Comparison of ENCODE assay signal across 20 cellular contexts in the genomic region with DNA sequence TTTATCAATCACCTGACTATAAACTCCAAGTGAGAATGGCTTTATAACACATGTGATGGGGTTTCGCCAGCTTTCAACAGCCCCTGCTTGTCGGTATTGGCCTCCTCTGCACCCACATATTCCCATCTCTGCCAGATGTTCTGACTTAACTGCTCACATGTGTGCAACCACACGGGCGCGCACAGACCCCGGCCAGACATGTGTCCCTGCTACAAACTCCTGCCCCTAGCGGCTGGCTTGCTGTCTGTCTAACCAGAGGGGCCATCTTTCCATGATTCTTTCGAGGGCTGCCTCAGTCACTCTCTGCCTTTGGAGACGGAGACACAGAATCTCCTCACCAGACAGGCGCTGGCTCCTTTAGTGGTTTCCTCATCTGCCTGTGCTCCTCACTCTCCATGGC. TPM values are rescaled to one million over a fixed set of nuclear protein-coding genes. Genes with fewer than 3 reads are reported as not detected.
DNase-seq lines count a peak whose midpoint lies in the region; ATAC-seq and TF ChIP-seq lines count a peak whose summit lies in the region.
"Had no signal": no experiment of that assay in that cellular context is flagged by ENCODE, and none has a peak within 500 bp of the region (broad histone marks: within the 10 kb centered on the region; RNA-seq: fewer than 3 reads in every experiment).

No MANE protein-coding gene starts in this region.

- BruUV-seq in Calu3 (replicated peaks; lab: Mats Ljungman, UMichigan), result no TSS peak

- H3K27ac ChIP-seq in GM23338 (ENCODE audit: low read depth), result no peak overlapping the region
- H3K27ac ChIP-seq: epithelial cell of prostate, VCaP had no signal

- no peaks in the 10 kb centered on the region for H3F3A ChIP-seq in GM23338 (replicated peaks; ENCODE audit: low read depth)

- ATAC-seq in GM23338 (peak; percentile 70), SK-N-SH treated with all-trans-retinoic acid at 6 μM for 48 hours (0 out of 3 replicates have a peak, but pooled peaks have one; percentile 27)
- ATAC-seq: activated naive CD4-positive, alpha-beta T cell treated with anti-CD3 and anti-CD28 coated beads, Interleukin-2, amount 50 U/mL, for 72 hours; heart left ventricle; Right ventricle myocardium inferior had no signal

- H3K36me3 ChIP-seq in GM23338 (ENCODE audit: insufficient read depth), result no peaks in the 10 kb centered on the region
- H3K36me3 ChIP-seq: heart left ventricle had no signal

- H2AFZ ChIP-seq in GM23338, result no peak overlapping the region

- H3K27me3 Mint-ChIP-seq in GM23338 (ENCODE audit: insufficient read depth, low read depth, poor library complexity) (peaks cover 8% of the 10 kb centered on the region), Calu3 (ENCODE audit: unreplicated experiment) (no peaks in the 10 kb centered on the region)
- H3K27me3 Mint-ChIP-seq: activated CD4-positive, alpha-beta memory T cell treated with anti-CD3 and anti-CD28 coated beads for 36 hours had no signal

- H3K4me1 Mint-ChIP-seq in GM23338 (peaks cover 23% of the 10 kb centered on the region), Calu3 (ENCODE audit: low read depth, unreplicated experiment) (no peaks in the 10 kb centered on the region)
- H3K4me1 Mint-ChIP-seq: immature natural killer cell had no signal

- H4K20me1 ChIP-seq in GM23338 (replicated peaks; ENCODE audit: insufficient read depth), result no peaks in the 10 kb centered on the region

- intact Hi-C loops in Calu3 (cut with micrococcal nuclease; ENCODE audit: unreplicated experiment), result no loop called here

- no peak overlapping the region for H3K4me3 Mint-ChIP-seq in GM23338
- no peak overlapping the region for H3K4me3 Mint-ChIP-seq in Calu3 (ENCODE audit: low read depth, unreplicated experiment)
- H3K4me3 Mint-ChIP-seq: activated CD4-positive, alpha-beta memory T cell treated with anti-CD3 and anti-CD28 coated beads for 36 hours; immature natural killer cell; T-helper 1 cell treated with Interleukin-12 subunit alpha and Interleukin-12 subunit beta and Interleukin-4 antibody, amounts not matched to agents 30 μg/mL and 1 μg/mL, for 36 hours had no signal

- H3K27ac Mint-ChIP-seq in GM23338, result peak overlapping the region; percentile 17; the same call in 1 of the 2 replicates
- no peak overlapping the region for H3K27ac Mint-ChIP-seq in Calu3 (ENCODE audit: unreplicated experiment)
- H3K27ac Mint-ChIP-seq: activated CD4-positive, alpha-beta memory T cell treated with anti-CD3 and anti-CD28 coated beads for 36 hours; activated naive CD4-positive, alpha-beta T cell treated with anti-CD3 and anti-CD28 coated beads, Interleukin-2, amount 50 U/mL, for 72 hours; immature natural killer cell; T-helper 1 cell treated with Interleukin-12 subunit alpha and Interleukin-12 subunit beta and Interleukin-4 antibody, amounts not matched to agents 30 μg/mL and 1 μg/mL, for 36 hours had no signal

- TF ChIP-seq CTCF in AG09319 (IDR thresholded peaks at IDR 0.05; ENCODE audit: low read depth, low read length), result peak; percentile 24
- peak; percentile 34 to 46; a peak in 3 of 4 replicates for TF ChIP-seq CTCF in GM23338 (conservative IDR thresholded peaks at IDR 0.05; ENCODE audit: low read depth in 2 of 2)
- TF ChIP-seq CTCF in fibroblast of villous mesenchyme (IDR thresholded peaks at IDR 0.05; ENCODE audit: insufficient read depth, low read depth, low read length), result no peak
- TF ChIP-seq CTCF in Calu3 (IDR thresholded peaks at IDR 0.05; ENCODE audit: unreplicated experiment), result no peak

- H3K4me2 ChIP-seq in GM23338, result no peak overlapping the region

- H3K36me3 Mint-ChIP-seq in GM23338 (ENCODE audit: low read depth) (no peaks in the 10 kb centered on the region), Calu3 (ENCODE audit: insufficient read depth, unreplicated experiment) (no peaks in the 10 kb centered on the region)
- H3K36me3 Mint-ChIP-seq: activated CD4-positive, alpha-beta memory T cell treated with anti-CD3 and anti-CD28 coated beads for 36 hours; activated naive CD4-positive, alpha-beta T cell treated with anti-CD3 and anti-CD28 coated beads, Interleukin-2, amount 50 U/mL, for 72 hours had no signal

- H3K79me2 ChIP-seq in GM23338 (replicated peaks; ENCODE audit: insufficient read depth), result no peaks in the 10 kb centered on the region

- H3K4me1 ChIP-seq in GM23338 (ENCODE audit: insufficient read depth), result 0 out of 2 replicates have a peak, but pooled peaks cover 3% of the 10 kb centered on the region

- DNase-seq in AG09319 (ENCODE audit: extremely low read depth, low read depth) (no peak), GM23338 (ENCODE audit: low spot score) (peak; percentile 45), fibroblast of villous mesenchyme (ENCODE audit: low read depth) (peak; percentile 28), EL (no peak), HuH-7.5 (ENCODE audit: low spot score) (no peak), Calu3 (no peak)
- no peak for DNase-seq in stimulated activated CD4-positive, alpha-beta T cell treated with anti-CD3 and anti-CD28 coated beads, Interleukin-4, amount 100 ng/mL, for 4 hours
- DNase-seq: activated CD4-positive, alpha-beta memory T cell treated with anti-CD3 and anti-CD28 coated beads for 36 hours; activated T-cell treated with anti-CD3 and anti-CD28 coated beads, Interleukin-2, amount 50 U/mL, for 1 hour; heart left ventricle; immature natural killer cell; NCI-H1694; NCI-H2227 treated with DMSO at 0.1 percent for 48 hours had no signal

- no peaks in the 10 kb centered on the region for H3K9me2 ChIP-seq in GM23338 (ENCODE audit: insufficient read depth)

- H3K4me3 ChIP-seq in GM23338, result no peak overlapping the region
- H3K4me3 ChIP-seq in fibroblast of villous mesenchyme (ENCODE audit: low read depth, low read length), result no peak overlapping the region
- H3K4me3 ChIP-seq: heart left ventricle, lung had no signal

- H3K27me3 ChIP-seq in GM23338 (ENCODE audit: insufficient read depth), result no peaks in the 10 kb centered on the region
- H3K27me3 ChIP-seq: heart left ventricle had no signal

- CTCF ChIA-PET in Calu3 (lab: Charles Lee), result interaction anchor here (0.6 kb wide), 1 partner anchor 7 kb away, joined by 3 read pairs; no protein-coding TSS in a partner anchor

- H3K9me3 Mint-ChIP-seq in GM23338 (no peaks in the 10 kb centered on the region), Calu3 (ENCODE audit: low read depth, unreplicated experiment) (no peaks in the 10 kb centered on the region)
- H3K9me3 Mint-ChIP-seq: activated CD4-positive, alpha-beta memory T cell treated with anti-CD3 and anti-CD28 coated beads for 36 hours; activated naive CD4-positive, alpha-beta T cell treated with anti-CD3 and anti-CD28 coated beads, Interleukin-2, amount 50 U/mL, for 72 hours; immature natural killer cell; T-helper 1 cell treated with Interleukin-12 subunit alpha and Interleukin-12 subunit beta and Interleukin-4 antibody, amounts not matched to agents 30 μg/mL and 1 μg/mL, for 36 hours had no signal

TF ChIP-seq in GM23338, 12 proteins besides CTCF, POLR2A, EP300 and RAD21 (continues in another document):
- no peak for TF ChIP-seq NANOG (IDR thresholded peaks at IDR 0.05; ENCODE audit: borderline replicate concordance)
- no peak for TF ChIP-seq EZH2 (IDR thresholded peaks at IDR 0.05; ENCODE audit: low read depth, unreplicated experiment)
- TF ChIP-seq JUNB (IDR thresholded peaks at IDR 0.05; ENCODE audit: unreplicated experiment), result no peak
- no peak for TF ChIP-seq ZNF114 (CRISPR knock-in tag; IDR thresholded peaks at IDR 0.05)

TF ChIP-seq in SK-N-SH treated with all-trans-retinoic acid at 6 μM for 48 hours, 23 proteins besides CTCF, POLR2A, EP300 and RAD21 (continues in another document):
- TF ChIP-seq RARB (CRISPR knock-in tag; IDR thresholded peaks at IDR 0.05) (no peak), SNAI2 (CRISPR knock-in tag; IDR thresholded peaks at IDR 0.05) (no peak), GLIS3 (CRISPR knock-in tag; IDR thresholded peaks at IDR 0.05) (no peak), ZFP30 (CRISPR knock-in tag; IDR thresholded peaks at IDR 0.05) (no peak), OSR1 (CRISPR knock-in tag; IDR thresholded peaks at IDR 0.05) (no peak), ZNF565 (CRISPR knock-in tag; conservative IDR thresholded peaks at IDR 0.05; ENCODE audit: low read depth) (no peak), CSDC2 (CRISPR knock-in tag; IDR thresholded peaks at IDR 0.05) (no peak), ZNF70 (CRISPR knock-in tag; IDR thresholded peaks at IDR 0.05) (no peak), TCF4 (CRISPR knock-in tag; IDR thresholded peaks at IDR 0.05; ENCODE audit: borderline replicate concordance) (no peak)
- TF ChIP-seq, protein P1, sequence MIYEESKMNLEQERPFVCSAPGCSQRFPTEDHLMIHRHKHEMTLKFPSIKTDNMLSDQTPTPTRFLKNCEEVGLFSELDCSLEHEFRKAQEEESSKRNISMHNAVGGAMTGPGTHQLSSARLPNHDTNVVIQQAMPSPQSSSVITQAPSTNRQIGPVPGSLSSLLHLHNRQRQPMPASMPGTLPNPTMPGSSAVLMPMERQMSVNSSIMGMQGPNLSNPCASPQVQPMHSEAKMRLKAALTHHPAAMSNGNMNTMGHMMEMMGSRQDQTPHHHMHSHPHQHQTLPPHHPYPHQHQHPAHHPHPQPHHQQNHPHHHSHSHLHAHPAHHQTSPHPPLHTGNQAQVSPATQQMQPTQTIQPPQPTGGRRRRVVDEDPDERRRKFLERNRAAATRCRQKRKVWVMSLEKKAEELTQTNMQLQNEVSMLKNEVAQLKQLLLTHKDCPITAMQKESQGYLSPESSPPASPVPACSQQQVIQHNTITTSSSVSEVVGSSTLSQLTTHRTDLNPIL (CRISPR knock-in tag; IDR thresholded peaks at IDR 0.05; ENCODE audit: low read depth), result no peak
- TF ChIP-seq, protein P2, sequence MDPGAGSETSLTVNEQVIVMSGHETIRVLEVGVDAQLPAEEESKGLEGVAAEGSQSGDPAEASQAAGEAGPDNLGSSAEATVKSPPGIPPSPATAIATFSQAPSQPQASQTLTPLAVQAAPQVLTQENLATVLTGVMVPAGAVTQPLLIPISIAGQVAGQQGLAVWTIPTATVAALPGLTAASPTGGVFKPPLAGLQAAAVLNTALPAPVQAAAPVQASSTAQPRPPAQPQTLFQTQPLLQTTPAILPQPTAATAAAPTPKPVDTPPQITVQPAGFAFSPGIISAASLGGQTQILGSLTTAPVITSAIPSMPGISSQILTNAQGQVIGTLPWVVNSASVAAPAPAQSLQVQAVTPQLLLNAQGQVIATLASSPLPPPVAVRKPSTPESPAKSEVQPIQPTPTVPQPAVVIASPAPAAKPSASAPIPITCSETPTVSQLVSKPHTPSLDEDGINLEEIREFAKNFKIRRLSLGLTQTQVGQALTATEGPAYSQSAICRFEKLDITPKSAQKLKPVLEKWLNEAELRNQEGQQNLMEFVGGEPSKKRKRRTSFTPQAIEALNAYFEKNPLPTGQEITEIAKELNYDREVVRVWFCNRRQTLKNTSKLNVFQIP (CRISPR knock-in tag; IDR thresholded peaks at IDR 0.05; ENCODE audit: borderline replicate concordance, low read depth), result no peak

RNA-seq across cellular contexts. Expression of a gene that starts 15.3 kb away (rescaled TPM):
- 14.4 and 14.9 TPM in 2 replicates for total RNA-seq in GM23338 (2014; rRNA removed; shearing (Covaris generic))
- polyA plus RNA-seq in GM23338 (2016; fragmentation: Nextera tagmentation; extraction: Ambion mirVana), result 5.4 and 5.5 TPM in 2 replicates
- total RNA-seq in fibroblast of villous mesenchyme (15.5 and 25.0 TPM in 2 replicates), Calu3 (2022) (0.86 and 1.3 TPM in 2 replicates)

Comparison
In these comparisons a context has a peak if more than half of its experiments do, and no peak if none do; other contexts are left out.
1. DNase-seq: peak in GM23338 (single experiment) and fibroblast of villous mesenchyme (single experiment); none in AG09319 (single experiment), stimulated activated CD4-positive, alpha-beta T cell treated with anti-CD3 and anti-CD28 coated beads, Interleukin-4, amount 100 ng/mL, for 4 hours (0 of 2), EL (single experiment), HuH-7.5 (single experiment) and Calu3 (single experiment).
2. CTCF ChIP-seq: peak in AG09319 (single experiment) and GM23338 (2 of 2); none in fibroblast of villous mesenchyme (single experiment) and Calu3 (single experiment).